1 cellular context compared by ENCODE assay signal in the genomic region with DNA sequence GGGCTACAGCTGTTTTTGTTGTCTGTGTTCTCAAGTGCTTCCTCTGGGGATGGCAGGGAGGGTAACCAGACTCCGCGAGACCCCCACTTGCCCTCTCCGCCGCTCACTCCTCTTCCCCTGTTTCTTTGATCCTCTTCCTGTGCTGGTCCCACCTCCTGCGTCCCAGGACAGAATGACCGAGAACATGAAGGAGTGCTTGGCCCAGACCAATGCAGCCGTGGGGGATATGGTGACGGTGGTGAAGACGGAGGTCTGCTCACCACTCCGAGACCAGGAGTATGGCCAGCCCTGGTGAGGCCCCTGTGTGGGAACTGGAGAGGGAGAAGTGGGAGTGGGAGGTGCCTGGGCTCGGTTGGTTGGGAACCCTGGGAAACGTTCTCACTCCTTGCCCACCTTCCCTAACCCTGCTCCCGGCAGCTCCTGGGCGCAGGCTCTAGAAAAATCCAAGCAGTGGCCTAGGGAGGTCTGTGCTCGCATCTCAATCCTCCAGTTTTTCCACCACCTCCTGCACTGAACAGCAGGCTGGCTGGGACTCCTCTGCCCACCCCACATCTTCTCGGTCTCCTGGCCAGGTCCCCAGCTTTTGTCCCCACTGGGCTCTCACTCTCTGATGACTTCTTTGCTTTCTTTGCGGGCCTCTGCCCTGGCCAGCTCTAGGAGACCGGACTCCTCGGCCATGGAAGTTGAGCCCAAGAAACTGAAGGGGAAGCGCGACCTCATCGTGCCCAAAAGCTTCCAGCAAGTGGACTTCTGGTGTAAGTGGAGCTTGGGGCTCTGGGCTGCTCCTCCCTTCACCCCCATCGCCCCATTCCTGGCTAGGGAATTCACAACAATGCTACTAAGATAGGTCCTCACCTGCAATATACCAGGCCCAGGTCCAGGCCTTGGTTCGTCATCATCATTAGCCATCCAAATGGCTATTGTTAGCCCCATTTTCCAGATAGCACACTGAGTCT.
TF ChIP-seq lines count a peak whose summit lies in the region.

No MANE protein-coding gene starts in this region.

TF ChIP-seq in liver, 16 proteins besides CTCF, POLR2A, EP300 and RAD21 (continued from another document):
- TF ChIP-seq ZBTB33 (IDR thresholded peaks at IDR 0.05) (no peak), FOXA2 (IDR thresholded peaks at IDR 0.05) (no peak), HNF4A (conservative IDR thresholded peaks at IDR 0.05) (no peak), SP1 (IDR thresholded peaks at IDR 0.05) (no peak)
- TF ChIP-seq, protein P1, sequence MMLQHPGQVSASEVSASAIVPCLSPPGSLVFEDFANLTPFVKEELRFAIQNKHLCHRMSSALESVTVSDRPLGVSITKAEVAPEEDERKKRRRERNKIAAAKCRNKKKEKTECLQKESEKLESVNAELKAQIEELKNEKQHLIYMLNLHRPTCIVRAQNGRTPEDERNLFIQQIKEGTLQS (IDR thresholded peaks at IDR 0.05) = no peak
